In genomic region chr2:20291106-20291564, GRCh38 we compare ENCODE assay signal across 8 cellular contexts. TPM values are rescaled to one million over a fixed set of nuclear protein-coding genes. Genes with fewer than 3 reads are reported as not detected.
DNase-seq lines count a peak whose midpoint lies in the region; ATAC-seq and TF ChIP-seq lines count a peak whose summit lies in the region.

No MANE protein-coding gene starts in this region.

- H3K9me3 ChIP-seq in OCI-LY3 (ENCODE audit: insufficient read depth, low read length) (no peaks in the 10 kb centered on the region), breast epithelium (no peaks in the 10 kb centered on the region)

- ATAC-seq in HG03432 (IDR thresholded peaks at IDR 0.05; ENCODE audit: unreplicated experiment), result peak; percentile 79

- H3K27me3 ChIP-seq in GM06990 (replicated peaks; ENCODE audit: control insufficient read depth, insufficient read depth, low read length), result no peaks in the 10 kb centered on the region
- no peaks in the 10 kb centered on the region for H3K27me3 ChIP-seq in OCI-LY3 (ENCODE audit: low read depth, low read length)
- no peaks in the 10 kb centered on the region for H3K27me3 ChIP-seq in breast epithelium

- DNase-seq in AG08395 (ENCODE audit: low spot score) (peak; percentile 87), GM06990 (ENCODE audit: extremely low read depth, insufficient read length) (no peak), breast epithelium (ENCODE audit: low spot score in 2 of 2) (peak in 1 of 2 donors; percentile 38), iris pigment epithelial cell (ENCODE audit: low read depth) (peak; percentile 90), superior temporal gyrus (ENCODE audit: extremely low spot score) (peak; percentile 78)
- no peak for DNase-seq in stimulated activated CD8-positive, alpha-beta memory T cell treated with anti-CD3 and anti-CD28 coated beads, Interleukin-4, amount 100 ng/mL, for 48 hours

- TF ChIP-seq POLR2A in breast epithelium (IDR thresholded peaks at IDR 0.05), result no peak

- no peak overlapping the region for H3K9ac ChIP-seq in OCI-LY3 (ENCODE audit: low read length)

- no peaks in the 10 kb centered on the region for H3K4me1 ChIP-seq in OCI-LY3 (ENCODE audit: low read length)
- no peaks in the 10 kb centered on the region for H3K4me1 ChIP-seq in breast epithelium

- intact Hi-C loops in breast epithelium (cut with DNase I; ENCODE audit: low total_unique reads), result no loop called here

- peaks cover 10% of the 10 kb centered on the region for H3K36me3 ChIP-seq in GM06990 (ENCODE audit: control insufficient read depth, insufficient read depth, low read length)
- H3K36me3 ChIP-seq in OCI-LY3 (replicated peaks; ENCODE audit: low read depth, low read length), result peaks cover 61% of the 10 kb centered on the region
- H3K36me3 ChIP-seq in breast epithelium, result no peaks in the 10 kb centered on the region

- peaks cover 20% of the 10 kb centered on the region; the same call in 1 of the 2 replicates for H4K20me1 ChIP-seq in OCI-LY3 (ENCODE audit: insufficient read depth, low read length)

- H3K4me2 ChIP-seq in OCI-LY3 (ENCODE audit: low read length), result no peak overlapping the region

- peaks cover 53% of the 10 kb centered on the region for H3K79me2 ChIP-seq in OCI-LY3 (ENCODE audit: low read length)

- H3K27ac ChIP-seq in OCI-LY3 (ENCODE audit: low read length) (no peak overlapping the region), breast epithelium (peak overlapping the region in 1 of 2 donors; percentile 26)

- H3K4me3 ChIP-seq in GM06990 (replicated peaks; ENCODE audit: low read depth, low read length) (no peak overlapping the region), OCI-LY3 (ENCODE audit: low read length) (no peak overlapping the region), breast epithelium (no peak overlapping the region)

- H2AFZ ChIP-seq in OCI-LY3 (ENCODE audit: low read depth, low read length), result no peak overlapping the region

- TF ChIP-seq CTCF in GM06990 (IDR thresholded peaks at IDR 0.05; ENCODE audit: insufficient read depth, low read length, poor library complexity, severe bottlenecking), result peak; percentile 47
- peak; percentile 37; the same call in 1 of the 2 replicates for TF ChIP-seq CTCF in OCI-LY3 (IDR thresholded peaks at IDR 0.05; ENCODE audit: low read depth, low read length)
- TF ChIP-seq CTCF in breast epithelium (IDR thresholded peaks at IDR 0.05), result peak in 2 of 3 donors; percentile 59 to 67

RNA-seq across cellular contexts. Expression of gene PUM2, which starts 59.5 kb away (rescaled TPM):
- 10 to 100 TPM; 69.3 to 94.0 (median 92.8) TPM for total RNA-seq in breast epithelium

Comparison
In these comparisons a context has a peak if more than half of its experiments do, and no peak if none do; other contexts are left out.
1. DNase-seq: peak in AG08395 (single experiment), iris pigment epithelial cell (single experiment) and superior temporal gyrus (single experiment); none in GM06990 (single experiment) and stimulated activated CD8-positive, alpha-beta memory T cell treated with anti-CD3 and anti-CD28 coated beads, Interleukin-4, amount 100 ng/mL, for 48 hours (single experiment).
2. Peak in every context shown above with its lines, with median percentiles within 50 percentile points of each other: CTCF ChIP-seq.